16 cellular contexts compared by ENCODE assay signal in the genomic region with DNA sequence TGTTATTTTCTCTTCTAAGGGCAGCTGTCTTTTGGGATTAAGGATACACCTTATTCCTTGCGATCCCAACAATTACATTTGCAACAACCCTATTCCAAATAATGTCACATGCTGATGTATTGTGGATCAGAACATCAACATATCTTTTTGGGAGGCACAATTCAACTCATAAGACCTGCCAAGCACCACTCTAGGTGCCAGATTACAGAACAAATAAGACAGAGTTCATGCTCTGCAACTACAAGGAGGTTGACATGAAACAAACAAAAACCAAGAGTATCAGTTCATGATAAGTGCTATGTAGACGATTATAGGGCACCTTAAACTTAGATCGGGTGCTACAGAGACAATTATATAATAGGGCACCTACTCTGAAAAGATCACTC.
DNase-seq lines count a peak whose midpoint lies in the region; ATAC-seq and TF ChIP-seq lines count a peak whose summit lies in the region.
"Had no signal": no experiment of that assay in that cellular context is flagged by ENCODE, and none has a peak within 500 bp of the region (broad histone marks: within the 10 kb centered on the region; RNA-seq: fewer than 3 reads in every experiment).

No MANE protein-coding gene starts in this region.

- H3K27ac ChIP-seq in ACC112 (ENCODE audit: low read depth, low read length): no peak overlapping the region
- no peak overlapping the region for H3K27ac ChIP-seq in SU-DHL-6 (ENCODE audit: low read depth, low read length)
- H3K27ac ChIP-seq in mesenchymal stem cell (ENCODE audit: low read length, poor library complexity, severe bottlenecking): no peak overlapping the region
- H3K27ac ChIP-seq: colonic mucosa, thoracic aorta had no signal

- no peak for ATAC-seq in HG02571 (IDR thresholded peaks at IDR 0.05; ENCODE audit: unreplicated experiment)
- ATAC-seq in GM18858 (IDR thresholded peaks at IDR 0.05; ENCODE audit: unreplicated experiment): no peak
- ATAC-seq: heart right ventricle had no signal

- peak overlapping the region in 1 of 2 experiments; percentile 59 for H2BK12ac ChIP-seq in mesenchymal stem cell (ENCODE audit: low read length in 2 of 2)

- H3K79me1 ChIP-seq in mesenchymal stem cell (replicated peaks; ENCODE audit: low read length, poor library complexity, severe bottlenecking): no peaks in the 10 kb centered on the region

- H3K4ac ChIP-seq in mesenchymal stem cell (ENCODE audit: low read depth in 1 of 2, low read length in 2 of 2): no peak overlapping the region

- 0 out of 2 replicates have a peak, but pooled peaks cover 7% of the 10 kb centered on the region for H3F3A ChIP-seq in SU-DHL-6 (ENCODE audit: insufficient read depth)

- H4K20me1 ChIP-seq in SU-DHL-6 (ENCODE audit: low read depth, low read length): no peaks in the 10 kb centered on the region

- no peak overlapping the region for H4K91ac ChIP-seq in mesenchymal stem cell (ENCODE audit: low read length)

- peak overlapping the region; percentile 59 for H2AFZ ChIP-seq in ACC112 (ENCODE audit: low read length, unreplicated experiment)
- peak overlapping the region; percentile 42 for H2AFZ ChIP-seq in SU-DHL-6 (ENCODE audit: low read depth, low read length, severe bottlenecking)
- no peak overlapping the region for H2AFZ ChIP-seq in mesenchymal stem cell (ENCODE audit: low read depth, low read length)

- no peak overlapping the region for H3K14ac ChIP-seq in mesenchymal stem cell (ENCODE audit: low read length in 2 of 2)

- no peak overlapping the region for H2BK120ac ChIP-seq in mesenchymal stem cell (ENCODE audit: low read depth, low read length)

- no peaks in the 10 kb centered on the region for H3K9me3 ChIP-seq in SU-DHL-6 (ENCODE audit: insufficient read depth, low read length)
- H3K9me3 ChIP-seq in mesenchymal stem cell (ENCODE audit: control insufficient read depth, low read length): no peaks in the 10 kb centered on the region
- H3K9me3 ChIP-seq: colonic mucosa, heart right ventricle, thoracic aorta had no signal

- no peak overlapping the region for H3K23ac ChIP-seq in mesenchymal stem cell (ENCODE audit: low read length in 2 of 2)

- H3K9ac ChIP-seq in SU-DHL-6 (ENCODE audit: low read length) (no peak overlapping the region), mesenchymal stem cell (ENCODE audit: low read length) (peak overlapping the region; percentile 70)

- H2AK5ac ChIP-seq in mesenchymal stem cell (ENCODE audit: low read length, severe bottlenecking): no peak overlapping the region

- no peak overlapping the region for H3K4me2 ChIP-seq in SU-DHL-6 (ENCODE audit: low read depth, low read length, poor library complexity, severe bottlenecking)
- H3K4me2 ChIP-seq in mesenchymal stem cell (ENCODE audit: low read length, poor library complexity, severe bottlenecking): no peak overlapping the region

- H2BK5ac ChIP-seq in mesenchymal stem cell (ENCODE audit: low read depth, low read length, poor library complexity, severe bottlenecking): no peak overlapping the region

- H3K36me3 ChIP-seq in ACC112 (ENCODE audit: insufficient read depth, low read length) (no peaks in the 10 kb centered on the region), SU-DHL-6 (ENCODE audit: low read length) (no peaks in the 10 kb centered on the region), mesenchymal stem cell (ENCODE audit: control insufficient read depth in 1 of 2, insufficient read depth in 2 of 2, low read depth in 1 of 2, low read length in 2 of 2) (no peaks in the 10 kb centered on the region)
- H3K36me3 ChIP-seq: colonic mucosa, heart right ventricle, thoracic aorta had no signal

- H3K4me1 ChIP-seq in ACC112 (ENCODE audit: control insufficient read depth, insufficient read depth, low read length, unreplicated experiment): peaks cover 31% of the 10 kb centered on the region
- H3K4me1 ChIP-seq in mesenchymal stem cell (ENCODE audit: control insufficient read depth, insufficient read depth, low read depth, low read length): peaks cover 10% of the 10 kb centered on the region
- H3K4me1 ChIP-seq: colonic mucosa had no signal

- H4K8ac ChIP-seq in mesenchymal stem cell (ENCODE audit: low read length): no peak overlapping the region

- 100% methylated on average over 3 of the region's 3 CpGs for WGBS in mesenchymal stem cell

- H3K79me2 ChIP-seq in ACC112 (ENCODE audit: control insufficient read depth, insufficient read depth, low read length, unreplicated experiment) (no peaks in the 10 kb centered on the region), SU-DHL-6 (ENCODE audit: insufficient read depth, low read length) (no peaks in the 10 kb centered on the region)

- TF ChIP-seq CTCF in SU-DHL-6 (IDR thresholded peaks at IDR 0.05; ENCODE audit: insufficient read depth, low read length, poor library complexity, severe bottlenecking): no peak

- no peaks in the 10 kb centered on the region for H3K27me3 ChIP-seq in ACC112 (ENCODE audit: insufficient read depth, low read length)
- H3K27me3 ChIP-seq in SU-DHL-6 (ENCODE audit: low read length): no peaks in the 10 kb centered on the region
- no peaks in the 10 kb centered on the region for H3K27me3 ChIP-seq in mesenchymal stem cell (ENCODE audit: control insufficient read depth in 1 of 2, insufficient read depth in 1 of 2, low read length in 2 of 2)
- H3K27me3 ChIP-seq: colonic mucosa, heart right ventricle had no signal

- H2BK15ac ChIP-seq in mesenchymal stem cell (ENCODE audit: low read depth, poor library complexity, severe bottlenecking): peak overlapping the region; percentile 73

- H3K4me3 ChIP-seq in ACC112 (ENCODE audit: low read depth, low read length) (no peak overlapping the region), SU-DHL-6 (ENCODE audit: insufficient read depth, low read length, poor library complexity, severe bottlenecking) (no peak overlapping the region), mesenchymal stem cell (ENCODE audit: insufficient read depth in 1 of 2, low read depth in 1 of 2, low read length in 2 of 2) (peak overlapping the region in 1 of 2 experiments; percentile 59)
- H3K4me3 ChIP-seq: colonic mucosa, heart right ventricle, thoracic aorta had no signal

- no peaks in the 10 kb centered on the region for H3K9me2 ChIP-seq in SU-DHL-6 (replicated peaks; ENCODE audit: insufficient read depth, low read length)

- DNase-seq in DMS53 (lab: John Stamatoyannopoulos, UW) (peak; percentile 76), mesenchymal stem cell (no peak), COLO668 (lab: John Stamatoyannopoulos, UW; ENCODE audit: unreplicated experiment) (no peak)
- DNase-seq in activated T-cell treated with anti-CD3 and anti-CD28 coated beads, Interleukin-2, amount 50 U/mL, for 48 hours: no peak
- DNase-seq: activated CD4-positive, CD25-positive, alpha-beta regulatory T cell treated with anti-CD3 and anti-CD28 coated beads, Interleukin-2, amount 50 U/mL, for 72 hours; activated T-cell treated with anti-CD3 and anti-CD28 coated beads, Interleukin-2, amount 50 U/mL, for 1 hour; CD8-positive, alpha-beta memory T cell; colonic mucosa; GF-D8; heart right ventricle; stimulated activated CD4-positive, alpha-beta T cell treated with anti-CD3 and anti-CD28 coated beads, Interleukin-1b, Interleukin-23, amount 100 ng/mL, for 48 hours had no signal

- no peak overlapping the region for H3K18ac ChIP-seq in mesenchymal stem cell (ENCODE audit: low read depth in 1 of 2, low read length in 2 of 2)
